ENCODE assay signal across 12 cellular contexts in genomic region chr11:1261241-1262071, GRCh38. TPM values are rescaled to one million over a fixed set of nuclear protein-coding genes. Genes with fewer than 3 reads are reported as not detected.
DNase-seq lines count a peak whose midpoint lies in the region; ATAC-seq, FAIRE-seq and TF ChIP-seq lines count a peak whose summit lies in the region.
"Had no signal": no experiment of that assay in that cellular context is flagged by ENCODE, and none has a peak within 500 bp of the region (broad histone marks: within the 10 kb centered on the region; RNA-seq: fewer than 3 reads in every experiment).

No MANE protein-coding gene starts in this region.

- TF ChIP-seq EP300 in HepG2 (IDR thresholded peaks at IDR 0.05; ENCODE audit: low read depth in 2 of 2, low read length in 2 of 2) (no peak), HepG2 (CRISPR knock-in tag; IDR thresholded peaks at IDR 0.05; ENCODE audit: borderline replicate concordance) (no peak), SK-N-SH (IDR thresholded peaks at IDR 0.05; ENCODE audit: borderline replicate concordance in 1 of 2, low read depth in 1 of 2, low read length in 1 of 2) (no peak), stomach (IDR thresholded peaks at IDR 0.05) (no peak)

- H3K27ac ChIP-seq in HepG2 (ENCODE audit: extremely low read length, insufficient read depth, low read length) (no peak overlapping the region), right lobe of liver (no peak overlapping the region), SK-N-SH (ENCODE audit: low read depth in 2 of 2, low read length in 1 of 2) (no peak overlapping the region; a peak in 1 of 4 replicates), stomach (peak overlapping the region in 2 of 5 donors; percentile 82 to 89), tibial artery (peak overlapping the region in 1 of 2 donors; percentile 78)

- no peaks in the 10 kb centered on the region for H3K27me3 Mint-ChIP-seq in activated naive CD8-positive, alpha-beta T cell treated with anti-CD3 and anti-CD28 coated beads for 36 hours

- no TSS peak for BruUV-seq in HepG2 (replicated peaks; lab: Mats Ljungman, UMichigan)

- no peaks in the 10 kb centered on the region for H3F3A ChIP-seq in SK-N-SH (replicated peaks; ENCODE audit: insufficient read depth)

- no peaks in the 10 kb centered on the region for H3K9me2 ChIP-seq in SK-N-SH

- H3K4me2 ChIP-seq in HepG2 (ENCODE audit: low read depth, low read length) (peak overlapping the region; percentile 99), SK-N-SH (no peak overlapping the region)

- POLR2A ChIA-PET in HepG2 (lab: Yijun Ruan, JAX), result interaction anchor here (1.2 kb wide), 2 partner anchors 43 to 72 kb away, joined by 3 to 5 read pairs; no protein-coding TSS in a partner anchor
- POLR2A ChIA-PET in SK-N-SH (lab: Yijun Ruan, JAX), result no interaction called here

- CTCF ChIA-PET in HepG2 (lab: Yijun Ruan, JAX; ENCODE audit: low intra/inter-chr PET ratio, low total read pairs) (no interaction called here), SK-N-SH (lab: Yijun Ruan, JAX) (interaction anchor here (1.4 to 1.7 kb wide), 2 partner anchors 140 to 313 kb away, joined by 3 to 4 read pairs; no protein-coding TSS in a partner anchor)

- H3K4me3 ChIP-seq in HepG2 (replicated peaks in 1 of 3; ENCODE audit: insufficient read depth in 1 of 3, low read depth in 2 of 3, low read length in 3 of 3), result peak overlapping the region in 2 of 3 experiments; percentile 53 to 83; a peak in 3 of 6 replicates
- no peak overlapping the region for H3K4me3 ChIP-seq in right lobe of liver
- H3K4me3 ChIP-seq in mucosa of stomach (ENCODE audit: low read length), result no peak overlapping the region
- no peak overlapping the region; a peak in 1 of 4 replicates for H3K4me3 ChIP-seq in SK-N-SH (ENCODE audit: low read depth in 2 of 2, low read length in 1 of 2)
- peak overlapping the region in 2 of 4 donors; percentile 49 to 56 for H3K4me3 ChIP-seq in stomach
- H3K4me3 ChIP-seq in tibial artery, result no peak overlapping the region

- no peak for TF ChIP-seq CTCF in HepG2 (CRISPR knock-in tag; IDR thresholded peaks at IDR 0.05)
- TF ChIP-seq CTCF in right lobe of liver (IDR thresholded peaks at IDR 0.05), result no peak
- no peak for TF ChIP-seq CTCF in SK-N-SH (IDR thresholded peaks at IDR 0.05)
- no peak for TF ChIP-seq CTCF in stomach (IDR thresholded peaks at IDR 0.05)
- TF ChIP-seq CTCF in tibial artery (IDR thresholded peaks at IDR 0.05), result no peak

- in situ Hi-C loops in HepG2 (cut with HindIII; ENCODE audit: extremely low pct_ligation_motif_present, low pct_unique_long_range_greater_than_20kb), result no loop called here

- H3K4me3 Mint-ChIP-seq in activated naive CD8-positive, alpha-beta T cell treated with anti-CD3 and anti-CD28 coated beads for 36 hours, result peak overlapping the region; percentile 84

- intact Hi-C loops in HepG2 (cut with micrococcal nuclease; ENCODE audit: unreplicated experiment), result loop anchor here (5.0 to 10.0 kb wide), 2 partner anchors 57 to 96 kb away; no protein-coding TSS in a partner anchor
- intact Hi-C loops in right lobe of liver (cut with DNase I), result no loop called here
- intact Hi-C loops in stomach (cut with DNase I; ENCODE audit: low total_unique reads), result no loop called here
- intact Hi-C loops in tibial artery (cut with DNase I; ENCODE audit: low total_unique reads), result no loop called here

- TF ChIP-seq RAD21 in HepG2 (CRISPR knock-in tag; IDR thresholded peaks at IDR 0.05) (no peak), SK-N-SH (IDR thresholded peaks at IDR 0.05; ENCODE audit: low read length) (no peak)

- 75% methylated on average over 11 of the region's 39 CpGs for WGBS in HepG2 (ENCODE audit: low lambda C conversion rate)
- WGBS in right lobe of liver (ENCODE audit: insufficient coverage, low coverage, low lambda C conversion rate, missing lambda C conversion rate), result 89% methylated on average over 12 of the region's 39 CpGs
- 86% methylated on average over 9 of the region's 39 CpGs for WGBS in SK-N-SH (ENCODE audit: low lambda C conversion rate)
- WGBS in stomach, 5 donors, result 75 to 85% (median 82%) methylated on average over 28 to 39 of the region's 39 CpGs

- FAIRE-seq in HepG2 (lab: Jason Lieb, UNC), result no peak

- no peak for ATAC-seq in HepG2
- ATAC-seq in right lobe of liver, result no peak

- peaks cover 10% of the 10 kb centered on the region for H3K36me3 Mint-ChIP-seq in activated naive CD8-positive, alpha-beta T cell treated with anti-CD3 and anti-CD28 coated beads for 36 hours

- H3K27ac Mint-ChIP-seq in activated naive CD8-positive, alpha-beta T cell treated with anti-CD3 and anti-CD28 coated beads for 36 hours, result peak overlapping the region; percentile 89

- TF ChIP-seq POLR2A in HepG2 (IDR thresholded peaks at IDR 0.05; ENCODE audit: insufficient read depth in 1 of 2, low read depth in 2 of 2, low read length in 2 of 2) (no peak), right lobe of liver (IDR thresholded peaks at IDR 0.05) (no peak), stomach (IDR thresholded peaks at IDR 0.05) (no peak)

- no peak overlapping the region for H2AFZ ChIP-seq in HepG2 (ENCODE audit: low read length)
- H2AFZ ChIP-seq in SK-N-SH (ENCODE audit: low read depth), result no peak overlapping the region

- H3K4me1 Mint-ChIP-seq in activated naive CD8-positive, alpha-beta T cell treated with anti-CD3 and anti-CD28 coated beads for 36 hours, result peaks cover 11% of the 10 kb centered on the region

- H3K9ac ChIP-seq in HepG2 (ENCODE audit: insufficient read depth, low read depth, low read length), result peak overlapping the region; percentile 81
- H3K9ac ChIP-seq in mucosa of stomach (ENCODE audit: low read length), result peak overlapping the region; percentile 61
- no peak overlapping the region for H3K9ac ChIP-seq in SK-N-SH

- no peak for DNase-seq in HepG2 (ENCODE audit: low spot score)
- DNase-seq in right lobe of liver, result no peak
- no peak for DNase-seq in activated naive CD8-positive, alpha-beta T cell treated with anti-CD3 and anti-CD28 coated beads for 36 hours
- no peak for DNase-seq in SK-N-SH
- no peak for DNase-seq in globus pallidus (ENCODE audit: low spot score)
- DNase-seq in stomach, result no peak
- no peak for DNase-seq in tibial artery
- DNase-seq: activated CD4-positive, alpha-beta T cell treated with anti-CD3 and anti-CD28 coated beads for 1 hour had no signal

- H3K36me3 ChIP-seq in HepG2 (replicated peaks in 1 of 2; ENCODE audit: control insufficient read depth in 1 of 2, insufficient read depth in 2 of 2, low read length in 2 of 2), result no peaks in the 10 kb centered on the region
- no peaks in the 10 kb centered on the region for H3K36me3 ChIP-seq in right lobe of liver
- H3K36me3 ChIP-seq in mucosa of stomach (ENCODE audit: control insufficient read depth, insufficient read depth, low read length), result no peaks in the 10 kb centered on the region
- H3K36me3 ChIP-seq in SK-N-SH (replicated peaks in 1 of 2; ENCODE audit: control insufficient read depth in 1 of 2, insufficient read depth in 2 of 2, low read length in 1 of 2), result no peaks in the 10 kb centered on the region
- no peaks in the 10 kb centered on the region for H3K36me3 ChIP-seq in stomach
- H3K36me3 ChIP-seq in tibial artery, result no peaks in the 10 kb centered on the region
- H3K36me3 ChIP-seq: left lung, right atrium auricular region had no signal

- H3K79me2 ChIP-seq in HepG2 (ENCODE audit: insufficient read depth, low read length) (no peaks in the 10 kb centered on the region), SK-N-SH (ENCODE audit: insufficient read depth) (no peaks in the 10 kb centered on the region)

- H3K4me1 ChIP-seq in HepG2 (ENCODE audit: insufficient read depth, low read length) (peaks cover 27% of the 10 kb centered on the region), right lobe of liver (peaks cover 0 to 11% (median 5%) of the 10 kb centered on the region in 4 donors), mucosa of stomach (ENCODE audit: control insufficient read depth, insufficient read depth, low read length) (peaks cover 17% of the 10 kb centered on the region), SK-N-SH (ENCODE audit: control insufficient read depth in 1 of 2, insufficient read depth in 2 of 2, low read depth in 1 of 2, low read length in 1 of 2) (peaks cover 0 to 13% of the 10 kb centered on the region in 2 experiments; a peak in 1 of 4 replicates), stomach (peaks cover 16 to 33% (median 24%) of the 10 kb centered on the region in 4 donors), tibial artery (peaks cover 0 to 16% (median 13%) of the 10 kb centered on the region in 4 donors)

- H3K27me3 ChIP-seq in HepG2 (ENCODE audit: control insufficient read depth in 1 of 2, insufficient read depth in 2 of 2, low read length in 2 of 2) (no peaks in the 10 kb centered on the region; a peak in 1 of 5 replicates), right lobe of liver (no peaks in the 10 kb centered on the region), mucosa of stomach (ENCODE audit: control insufficient read depth, insufficient read depth, low read length) (no peaks in the 10 kb centered on the region), SK-N-SH (ENCODE audit: insufficient read depth) (no peaks in the 10 kb centered on the region), stomach (no peaks in the 10 kb centered on the region), tibial artery (peaks cover 0 to 10% of the 10 kb centered on the region in 2 donors)
- H3K27me3 ChIP-seq: right atrium auricular region had no signal

- H3K9me3 Mint-ChIP-seq in activated naive CD8-positive, alpha-beta T cell treated with anti-CD3 and anti-CD28 coated beads for 36 hours, result peaks cover 8% of the 10 kb centered on the region

- no peaks in the 10 kb centered on the region for H4K20me1 ChIP-seq in HepG2 (ENCODE audit: insufficient read depth, low read length)
- H4K20me1 ChIP-seq in SK-N-SH (ENCODE audit: insufficient read depth), result no peaks in the 10 kb centered on the region

- H3K9me3 ChIP-seq in HepG2 (ENCODE audit: low read length) (peaks cover 13% of the 10 kb centered on the region; the same call in 1 of the 2 replicates), right lobe of liver (no peaks in the 10 kb centered on the region), mucosa of stomach (ENCODE audit: control insufficient read depth, low read length) (no peaks in the 10 kb centered on the region), SK-N-SH (no peaks in the 10 kb centered on the region), stomach (peaks cover 0 to 9% (median 4%) of the 10 kb centered on the region in 4 donors), tibial artery (no peaks in the 10 kb centered on the region)
- H3K9me3 ChIP-seq: right atrium auricular region had no signal

RNA-seq across cellular contexts. Expression of gene MUC5B, which starts 38.6 kb away (rescaled TPM):
- total RNA-seq in HepG2 (2016; rRNA removed; fragmentation: Illumina TruSeq; extraction: Trizol) (not detected in 2 replicates), right lobe of liver (1 to 10 TPM in 2 of 6 experiments, under 1 TPM in 4; 0.06 to 3.7 (median 0.78) TPM), stomach (100 to 1,000 TPM in 1 of 5 donors, 10 to 100 TPM in 2, 1 to 10 TPM in 2; 5.8 to 516 (median 38.5) TPM)
- under 0.01 TPM in 1 of 2 replicates, not detected in the other for total RNA-seq in HepG2 (2016; cell fraction: cytosol; rRNA removed; fragmentation: Illumina TruSeq; extraction: Trizol; ENCODE audit: low read depth)
- total RNA-seq in HepG2 (2016; cell fraction: insoluble cytoplasmic fraction; rRNA removed; fragmentation: Illumina TruSeq; extraction: Trizol), result not detected in 2 replicates
- total RNA-seq in HepG2 (2016; cell fraction: membrane; rRNA removed; fragmentation: Illumina TruSeq; extraction: Trizol), result not detected in 2 replicates
- total RNA-seq in HepG2 (2016; cell fraction: nucleus; rRNA removed; fragmentation: Illumina TruSeq; extraction: Trizol), result not detected in 2 replicates
- polyA plus RNA-seq in HepG2 (2011; rRNA removed) (0.01 and 0.05 TPM in 2 replicates), SK-N-SH (2012; rRNA removed) (not detected in 2 replicates), stomach (1 to 10 TPM in 1 of 3 donors, under 1 TPM in 2; under 0.01 to 5.4 (median 0.68) TPM)
- polyA plus RNA-seq in HepG2 (2011; cell fraction: cytosol; rRNA removed), result under 0.01 and 0.01 TPM in 2 replicates
- polyA plus RNA-seq in HepG2 (2011; cell fraction: nucleus; rRNA removed), result 0.18 and 0.99 TPM in 2 replicates
- polyA plus RNA-seq in HepG2 (2012), result 2.3 and 3.1 TPM in 2 replicates
- polyA plus RNA-seq in HepG2 (2016; cell fraction: cytosol; fragmentation: Illumina TruSeq; extraction: Trizol; ENCODE audit: low read depth), result not detected in 2 replicates
- polyA plus RNA-seq in HepG2 (2016; cell fraction: insoluble cytoplasmic fraction; fragmentation: Illumina TruSeq; extraction: Trizol; ENCODE audit: low read depth), result not detected in 2 replicates
- polyA plus RNA-seq in HepG2 (2016; cell fraction: membrane; fragmentation: Illumina TruSeq; extraction: Trizol; ENCODE audit: low read depth), result not detected in 2 replicates
- polyA plus RNA-seq in HepG2 (2016; cell fraction: nucleus; fragmentation: Illumina TruSeq; extraction: Trizol; ENCODE audit: insufficient read depth, low read depth), result not detected in 2 replicates
- polyA minus RNA-seq in HepG2 (2011; rRNA and poly(A)+ RNA removed; ENCODE audit: low replicate concordance), result 0.02 and 0.06 TPM in 2 replicates
- polyA minus RNA-seq in HepG2 (2011; cell fraction: cytosol; rRNA and poly(A)+ RNA removed), result 0.69 TPM in 1 of 2 replicates, not detected in the other
- polyA minus RNA-seq in HepG2 (2011; cell fraction: nucleus; rRNA and poly(A)+ RNA removed), result 0.26 and 0.50 TPM in 2 replicates
- total RNA-seq in activated naive CD8-positive, alpha-beta T cell treated with anti-CD3 and anti-CD28 coated beads for 36 hours, result not detected
- not detected in 2 replicates for polyA plus RNA-seq in SK-N-SH (2012; cell fraction: cytosol; rRNA removed)
- not detected in 2 replicates for polyA plus RNA-seq in SK-N-SH (2012; cell fraction: nucleus; rRNA removed)
- total RNA-seq: right atrium auricular region, RPMI7951 had no signal

RNA-seq across cellular contexts. Expression of gene TOLLIP, which starts 48.0 kb away (rescaled TPM):
- 19.4 and 25.9 TPM in 2 replicates for total RNA-seq in HepG2 (2016; rRNA removed; fragmentation: Illumina TruSeq; extraction: Trizol)
- 21.8 and 24.1 TPM in 2 replicates for total RNA-seq in HepG2 (2016; cell fraction: cytosol; rRNA removed; fragmentation: Illumina TruSeq; extraction: Trizol; ENCODE audit: low read depth)
- total RNA-seq in HepG2 (2016; cell fraction: insoluble cytoplasmic fraction; rRNA removed; fragmentation: Illumina TruSeq; extraction: Trizol), result 18.0 and 24.4 TPM in 2 replicates
- 16.0 and 17.9 TPM in 2 replicates for total RNA-seq in HepG2 (2016; cell fraction: membrane; rRNA removed; fragmentation: Illumina TruSeq; extraction: Trizol)
- total RNA-seq in HepG2 (2016; cell fraction: nucleus; rRNA removed; fragmentation: Illumina TruSeq; extraction: Trizol), result 11.3 and 14.6 TPM in 2 replicates
- polyA plus RNA-seq in HepG2 (2011; rRNA removed), result 44.2 and 47.5 TPM in 2 replicates
- 27.1 and 38.7 TPM in 2 replicates for polyA plus RNA-seq in HepG2 (2011; cell fraction: cytosol; rRNA removed)
- polyA plus RNA-seq in HepG2 (2011; cell fraction: nucleus; rRNA removed), result 59.6 and 61.9 TPM in 2 replicates
- 31.4 and 32.5 TPM in 2 replicates for polyA plus RNA-seq in HepG2 (2012)
- 23.1 and 26.1 TPM in 2 replicates for polyA plus RNA-seq in HepG2 (2016; cell fraction: cytosol; fragmentation: Illumina TruSeq; extraction: Trizol; ENCODE audit: low read depth)
- polyA plus RNA-seq in HepG2 (2016; cell fraction: insoluble cytoplasmic fraction; fragmentation: Illumina TruSeq; extraction: Trizol; ENCODE audit: low read depth), result 40.7 and 53.4 TPM in 2 replicates
- polyA plus RNA-seq in HepG2 (2016; cell fraction: membrane; fragmentation: Illumina TruSeq; extraction: Trizol; ENCODE audit: low read depth), result 25.9 and 29.3 TPM in 2 replicates
- 27.5 and 35.7 TPM in 2 replicates for polyA plus RNA-seq in HepG2 (2016; cell fraction: nucleus; fragmentation: Illumina TruSeq; extraction: Trizol; ENCODE audit: insufficient read depth, low read depth)
- 19.2 and 101 TPM in 2 replicates for polyA minus RNA-seq in HepG2 (2011; rRNA and poly(A)+ RNA removed; ENCODE audit: low replicate concordance)
- 14.2 and 15.4 TPM in 2 replicates for polyA minus RNA-seq in HepG2 (2011; cell fraction: cytosol; rRNA and poly(A)+ RNA removed)
- 17.4 and 24.5 TPM in 2 replicates for polyA minus RNA-seq in HepG2 (2011; cell fraction: nucleus; rRNA and poly(A)+ RNA removed)
- 100 to 1,000 TPM in 1 of 6 experiments, 10 to 100 TPM in 5; 68.3 to 103 (median 88.0) TPM for total RNA-seq in right lobe of liver
- 10 to 100 TPM; 32.8 to 36.0 TPM for total RNA-seq in activated naive CD8-positive, alpha-beta T cell treated with anti-CD3 and anti-CD28 coated beads for 36 hours
- 42.6 and 55.4 TPM in 2 replicates for polyA plus RNA-seq in SK-N-SH (2012; rRNA removed)
- polyA plus RNA-seq in SK-N-SH (2012; cell fraction: cytosol; rRNA removed), result 21.1 and 39.4 TPM in 2 replicates
- 37.6 and 42.4 TPM in 2 replicates for polyA plus RNA-seq in SK-N-SH (2012; cell fraction: nucleus; rRNA removed)
- total RNA-seq in stomach, result 100 to 1,000 TPM in 1 of 5 donors, 10 to 100 TPM in 4; 14.9 to 119 (median 55.4) TPM
- polyA plus RNA-seq in stomach, result 10 to 100 TPM; 23.9 to 29.3 (median 26.9) TPM

Comparison
In these comparisons a context has a peak if more than half of its experiments do, and no peak if none do; other contexts are left out.
1. H3K4me3 ChIP-seq: peak in HepG2 (2 of 3); none in right lobe of liver (0 of 3), mucosa of stomach (single experiment), SK-N-SH (0 of 2) and tibial artery (0 of 2).